Comparison of ENCODE assay signal across 25 cellular contexts in genomic region chr20:46786566-46786965, GRCh38.
"Had no signal": no experiment of that assay in that cellular context is flagged by ENCODE, and none has a peak within 500 bp of the region (broad histone marks: within the 10 kb centered on the region; RNA-seq: fewer than 3 reads in every experiment).

No MANE protein-coding gene starts in this region.

- H3K9me3 ChIP-seq: stomach, suprapubic skin, testis, thoracic aorta, thyroid gland, tibial artery, tibial nerve, transverse colon, upper lobe of left lung, upper lobe of right lung, uterus, vagina had no signal

- DNase-seq: stimulated activated CD4-positive, alpha-beta T cell treated with anti-CD3 and anti-CD28 coated beads, Interleukin-2, amount 100 ng/mL, for 48 hours; stimulated activated CD4-positive, alpha-beta T cell treated with anti-CD3 and anti-CD28 coated beads, Interleukin-4, amount 100 ng/mL, for 1 hour; stimulated activated CD4-positive, alpha-beta T cell treated with anti-CD3 and anti-CD28 coated beads, Interleukin-4, amount 100 ng/mL, for 24 hours; stimulated activated CD4-positive, alpha-beta T cell treated with anti-CD3 and anti-CD28 coated beads, Interleukin-4, amount 100 ng/mL, for 4 hours; stimulated activated CD8-positive, alpha-beta memory T cell treated with anti-CD3 and anti-CD28 coated beads, Interleukin-4, amount 100 ng/mL, for 48 hours; stimulated activated naive B cell treated with anti-CD40 and anti-IgM and Interleukin-4, amounts not matched to agents 10 μg/mL and 1 μg/mL and 100 μg/mL, for 72 hours; stimulated activated naive CD4-positive, alpha-beta T cell; stimulated activated naive CD4-positive, alpha-beta T cell treated with Interleukin-2 at 50 U/mL for 16 hours; stimulated activated naive CD8-positive, alpha-beta T cell treated with anti-CD3 and anti-CD28 coated beads, Interleukin-15, amount 100 ng/mL, for 72 hours; stimulated activated naive CD8-positive, alpha-beta T cell treated with anti-CD3 and anti-CD28 coated beads, Interleukin-15, Interleukin-2, amounts not matched to agents 100 U/mL and 50 U/mL, for 24 hours; stomach; substantia nigra; testis; thyroid gland; tibial artery; transverse colon; upper lobe of left lung; upper lobe of right lung; uterus had no signal

- H3K27me3 ChIP-seq: stomach, testis, thyroid gland, tibial nerve, transverse colon, upper lobe of left lung, upper lobe of right lung, uterus, vagina had no signal

- H3K4me1 ChIP-seq: suprapubic skin, thyroid gland, tibial artery, transverse colon, upper lobe of left lung, upper lobe of right lung, uterus, vagina had no signal

- H3K27ac ChIP-seq: suprapubic skin, testis, thoracic aorta, thyroid gland, tibial artery, tibial nerve, transverse colon, upper lobe of left lung, upper lobe of right lung, uterus, vagina had no signal

- H3K4me3 ChIP-seq: stomach, suprapubic skin, testis, thoracic aorta, thyroid gland, tibial artery, tibial nerve, transverse colon, upper lobe of left lung, upper lobe of right lung, uterus, vagina had no signal

- H3K36me3 ChIP-seq: stomach, suprapubic skin, thoracic aorta, thyroid gland, tibial artery, tibial nerve, transverse colon, upper lobe of left lung, upper lobe of right lung, uterus, vagina had no signal

- ATAC-seq: stimulated activated effector memory CD8-positive, alpha-beta T cell treated with anti-CD3 and anti-CD28 coated beads, Interleukin-12 subunit alpha, Interleukin-12 subunit beta, amount 100 ng/mL, for 72 hours; stimulated activated memory B cell treated with anti-CD40 and anti-IgM and Interleukin-4, amounts not matched to agents 10 μg/mL and 1 μg/mL and 100 μg/mL, for 72 hours; stimulated activated naive B cell treated with anti-CD40 and anti-IgM and Interleukin-4, amounts not matched to agents 10 μg/mL and 1 μg/mL and 100 μg/mL, for 72 hours; stimulated activated naive CD8-positive, alpha-beta T cell treated with anti-CD3 and anti-CD28 coated beads, Interleukin-15, amount 100 ng/mL, for 72 hours; stimulated activated naive CD8-positive, alpha-beta T cell treated with anti-CD3 and anti-CD28 coated beads, Interleukin-15, Interleukin-2, amounts not matched to agents 100 U/mL and 50 U/mL, for 24 hours; upper lobe of right lung had no signal
